14 cellular contexts compared by ENCODE assay signal in genomic region chr19:295687-296370, GRCh38. TPM values are rescaled to one million over a fixed set of nuclear protein-coding genes. Genes with fewer than 3 reads are reported as not detected.
DNase-seq lines count a peak whose midpoint lies in the region; ATAC-seq and TF ChIP-seq lines count a peak whose summit lies in the region.
"Had no signal": no experiment of that assay in that cellular context is flagged by ENCODE, and none has a peak within 500 bp of the region (broad histone marks: within the 10 kb centered on the region; RNA-seq: fewer than 3 reads in every experiment).

No MANE protein-coding gene starts in this region.

- TF ChIP-seq CTCF in heart right ventricle (IDR thresholded peaks at IDR 0.05): no peak
- no peak for TF ChIP-seq CTCF in neural progenitor cell (IDR thresholded peaks at IDR 0.05)
- TF ChIP-seq CTCF in upper lobe of right lung (IDR thresholded peaks at IDR 0.05): no peak

- H2AFZ ChIP-seq in neural progenitor cell (replicated peaks): no peak overlapping the region

- H3K27ac ChIP-seq in heart right ventricle: peak overlapping the region in 7 of 10 donors; percentile 25 to 67 (median 44)
- no peak overlapping the region for H3K27ac ChIP-seq in neural progenitor cell
- H3K27ac ChIP-seq in upper lobe of right lung: peak overlapping the region; percentile 2
- H3K27ac ChIP-seq: SJSA1 had no signal

- 56 to 59% methylated on average over 13 of the region's 13 CpGs for WGBS in heart right ventricle, 2 donors

- H3K27me3 ChIP-seq in heart right ventricle: peaks cover 19 to 43% (median 40%) of the 10 kb centered on the region in 7 donors
- H3K27me3 ChIP-seq in neural progenitor cell: peaks cover 42% of the 10 kb centered on the region
- peaks cover 38% of the 10 kb centered on the region for H3K27me3 ChIP-seq in upper lobe of right lung

- H3K9me3 Mint-ChIP-seq in neural progenitor cell: no peaks in the 10 kb centered on the region
- H3K9me3 Mint-ChIP-seq: CD8-positive, alpha-beta T cell; stimulated activated effector memory CD8-positive, alpha-beta T cell treated with anti-CD3 and anti-CD28 coated beads, Interleukin-12 subunit alpha, Interleukin-12 subunit beta, amount 100 ng/mL, for 72 hours had no signal

- H3K27me3 Mint-ChIP-seq in neural progenitor cell (ENCODE audit: insufficient read depth, low read depth): peaks cover 20% of the 10 kb centered on the region

- H3K9me3 ChIP-seq in heart right ventricle (no peaks in the 10 kb centered on the region), neural progenitor cell (ENCODE audit: low read depth) (no peaks in the 10 kb centered on the region), upper lobe of right lung (no peaks in the 10 kb centered on the region)

- ATAC-seq in heart right ventricle (peak; percentile 15 to 67 (median 50)), Right ventricle myocardium superior (ENCODE audit: poor library complexity) (no peak), upper lobe of right lung (no peak)

- no peaks in the 10 kb centered on the region for H3F3A ChIP-seq in neural progenitor cell (ENCODE audit: low read depth)

- H3K9ac ChIP-seq in neural progenitor cell: no peak overlapping the region

- H3K4me3 ChIP-seq in heart right ventricle (peak overlapping the region in 1 of 10 donors; percentile 26), neural progenitor cell (no peak overlapping the region), upper lobe of right lung (no peak overlapping the region)
- H3K4me3 ChIP-seq: SJSA1 had no signal

- H3K36me3 ChIP-seq in heart right ventricle (no peaks in the 10 kb centered on the region), neural progenitor cell (no peaks in the 10 kb centered on the region), upper lobe of right lung (no peaks in the 10 kb centered on the region)
- H3K36me3 ChIP-seq: SJSA1 had no signal

- peaks cover 9 to 33% (median 25%) of the 10 kb centered on the region in 9 donors for H3K4me1 ChIP-seq in heart right ventricle
- peaks cover 9% of the 10 kb centered on the region for H3K4me1 ChIP-seq in neural progenitor cell
- peaks cover 27% of the 10 kb centered on the region for H3K4me1 ChIP-seq in upper lobe of right lung

- intact Hi-C loops in heart right ventricle (cut with DNase I): no loop called here
- intact Hi-C loops in Right ventricle myocardium superior (cut with DNase I): no loop called here
- intact Hi-C loops in upper lobe of right lung (cut with DNase I): no loop called here

- no peaks in the 10 kb centered on the region for H3K79me2 ChIP-seq in neural progenitor cell (ENCODE audit: low read depth)

- no peak overlapping the region for H3K4me2 ChIP-seq in neural progenitor cell

- H3K4me3 Mint-ChIP-seq in neural progenitor cell: peak overlapping the region; percentile 35
- H3K4me3 Mint-ChIP-seq: CD8-positive, alpha-beta T cell had no signal

- H4K20me1 ChIP-seq in neural progenitor cell (ENCODE audit: low read depth): peaks cover 15% of the 10 kb centered on the region

- peaks cover 18% of the 10 kb centered on the region for H3K4me1 Mint-ChIP-seq in neural progenitor cell

- peak overlapping the region; percentile 0 for H3K27ac Mint-ChIP-seq in neural progenitor cell
- H3K27ac Mint-ChIP-seq: CD8-positive, alpha-beta T cell; progenitor cell of endocrine pancreas; stimulated activated effector memory CD8-positive, alpha-beta T cell treated with anti-CD3 and anti-CD28 coated beads, Interleukin-12 subunit alpha, Interleukin-12 subunit beta, amount 100 ng/mL, for 72 hours had no signal

- no peaks in the 10 kb centered on the region for H3K36me3 Mint-ChIP-seq in neural progenitor cell
- H3K36me3 Mint-ChIP-seq: CD8-positive, alpha-beta T cell; stimulated activated effector memory CD8-positive, alpha-beta T cell treated with anti-CD3 and anti-CD28 coated beads, Interleukin-12 subunit alpha, Interleukin-12 subunit beta, amount 100 ng/mL, for 72 hours had no signal

- DNase-seq in heart right ventricle: no peak
- DNase-seq in Right ventricle myocardium superior: no peak
- DNase-seq in ecto neural progenitor cell (ENCODE audit: low spot score): peak; percentile 35
- no peak for DNase-seq in neural progenitor cell (ENCODE audit: low spot score)
- DNase-seq in upper lobe of right lung: no peak
- no peak for DNase-seq in AG08395 (ENCODE audit: low spot score)
- no peak for DNase-seq in stimulated activated naive CD4-positive, alpha-beta T cell treated with Interleukin-2 at 50 U/mL for 16 hours (lab: John Stamatoyannopoulos, UW)
- DNase-seq in stimulated activated CD4-positive, alpha-beta T cell treated with anti-CD3 and anti-CD28 coated beads, Interleukin-4, amount 100 ng/mL, for 4 hours: no peak
- DNase-seq: NCI-H524 treated with DMSO at 0.1 percent for 48 hours, OCI-M1 had no signal

RNA-seq across cellular contexts. Expression of gene PLPP2, which starts 4.6 kb away (rescaled TPM):
- total RNA-seq in heart right ventricle (1 to 10 TPM in 2 of 10 donors, under 1 TPM in 8; 0.14 to 2.8 (median 0.62) TPM), Right ventricle myocardium superior (0.56 TPM), neural progenitor cell (ENCODE audit: low replicate concordance) (2.5 TPM in 1 of 2 replicates, not detected in the other), upper lobe of right lung (5.7 TPM)
- polyA plus RNA-seq in heart right ventricle: under 1 TPM; 0.80 to 0.91 TPM

RNA-seq across cellular contexts. Expression of gene MIER2, which starts 48.8 kb away (rescaled TPM):
- total RNA-seq in heart right ventricle (10 to 100 TPM; 11.1 to 34.6 (median 16.3) TPM), Right ventricle myocardium superior (18.3 TPM), neural progenitor cell (ENCODE audit: low replicate concordance) (12.9 and 20.6 TPM in 2 replicates), upper lobe of right lung (43.1 TPM)
- polyA plus RNA-seq in heart right ventricle: 10 to 100 TPM; 25.1 to 30.4 TPM

Comparison
In these comparisons a context has a peak if more than half of its experiments do, and no peak if none do; other contexts are left out.
1. ATAC-seq: peak in heart right ventricle (8 of 8); none in Right ventricle myocardium superior (single experiment) and upper lobe of right lung (single experiment).